In genomic region chr5:133679534-133679933, GRCh38 we compare ENCODE assay signal across 30 cellular contexts.
"Had no signal": no experiment of that assay in that cellular context is flagged by ENCODE, and none has a peak within 500 bp of the region (broad histone marks: within the 10 kb centered on the region; RNA-seq: fewer than 3 reads in every experiment).

No MANE protein-coding gene starts in this region.

- H3K36me3 ChIP-seq: adrenal gland, SJCRH30, WERI-Rb-1 had no signal

- H3K4me3 Mint-ChIP-seq: activated CD4-positive, alpha-beta T cell treated with anti-CD3 and anti-CD28 coated beads for 36 hours; activated CD8-positive, alpha-beta T cell treated with anti-CD3 and anti-CD28 coated beads for 36 hours; activated naive CD8-positive, alpha-beta T cell treated with anti-CD3 and anti-CD28 coated beads, Interleukin-2, amount 10 ng/mL, durations not matched to agents 7 days and 5 days; activated T-cell treated with anti-CD3 and anti-CD28 coated beads, Interleukin-2, amount 50 U/mL, for 72 hours had no signal

- ATAC-seq: activated CD4-positive, alpha-beta T cell treated with anti-CD3 and anti-CD28 coated beads for 36 hours; activated CD8-positive, alpha-beta T cell treated with anti-CD3 and anti-CD28 coated beads for 36 hours; activated T-cell treated with anti-CD3 and anti-CD28 coated beads, Interleukin-2, amount 50 U/mL, for 72 hours; Panc1 had no signal

- H3K27ac ChIP-seq: adrenal gland, SJCRH30, WERI-Rb-1 had no signal

- H3K4me2 ChIP-seq: SK-N-SH had no signal

- H3K4me1 Mint-ChIP-seq: activated CD4-positive, alpha-beta T cell treated with anti-CD3 and anti-CD28 coated beads for 36 hours had no signal

- H3K36me3 Mint-ChIP-seq: activated naive CD8-positive, alpha-beta T cell treated with anti-CD3 and anti-CD28 coated beads, Interleukin-2, amount 10 ng/mL, durations not matched to agents 7 days and 5 days had no signal

- H3K9ac ChIP-seq: SK-N-SH had no signal

- H3K9me3 Mint-ChIP-seq: activated CD8-positive, alpha-beta T cell treated with anti-CD3 and anti-CD28 coated beads for 36 hours; activated naive CD8-positive, alpha-beta T cell treated with anti-CD3 and anti-CD28 coated beads, Interleukin-2, amount 10 ng/mL, durations not matched to agents 7 days and 5 days; activated T-cell treated with anti-CD3 and anti-CD28 coated beads, Interleukin-2, amount 50 U/mL, for 72 hours; activated T-helper 2 cell treated with anti-CD3 and anti-CD28 coated beads, Interferon-gamma antibody, Interleukin-2, Interleukin-4, amounts not matched to agents 10 μg/mL and 5 μg/mL and 100 μg/mL, durations not matched to agents 14 hours and 24 hours and 36 hours had no signal

- H3K9me3 ChIP-seq: adrenal gland, SJCRH30, SK-N-SH had no signal

- H3K27ac Mint-ChIP-seq: activated CD4-positive, alpha-beta T cell treated with anti-CD3 and anti-CD28 coated beads for 36 hours; activated CD8-positive, alpha-beta T cell treated with anti-CD3 and anti-CD28 coated beads for 36 hours; activated naive CD8-positive, alpha-beta T cell treated with anti-CD3 and anti-CD28 coated beads, Interleukin-2, amount 10 ng/mL, durations not matched to agents 7 days and 5 days; activated T-cell treated with anti-CD3 and anti-CD28 coated beads, Interleukin-2, amount 50 U/mL, for 72 hours; activated T-helper 2 cell treated with anti-CD3 and anti-CD28 coated beads, Interferon-gamma antibody, Interleukin-2, Interleukin-4, amounts not matched to agents 10 μg/mL and 5 μg/mL and 100 μg/mL, durations not matched to agents 14 hours and 24 hours and 36 hours had no signal

- H3K27me3 ChIP-seq: adrenal gland, SJCRH30 had no signal

- H3K4me3 ChIP-seq: adrenal gland, SJCRH30 had no signal

- DNase-seq: activated CD4-positive, alpha-beta T cell treated with anti-CD3 and anti-CD28 coated beads for 36 hours; activated CD4-positive, alpha-beta T cell treated with anti-CD3 and anti-CD28 coated beads, Interleukin-2, amount 50 U/mL, for 1 hour; activated CD8-positive, alpha-beta T cell treated with anti-CD3 and anti-CD28 coated beads for 36 hours; activated gamma-delta T cell treated with Interleukin-2 at 50 U/mL for 16 hours; activated naive CD4-positive, alpha-beta T cell treated with anti-CD3 and anti-CD28 coated beads, Interleukin-2, amount 50 U/mL, for 16 hours; activated naive CD8-positive, alpha-beta T cell treated with anti-CD3 and anti-CD28 coated beads, Interleukin-2, amount 10 ng/mL, durations not matched to agents 7 days and 5 days; activated T-cell treated with anti-CD3 and anti-CD28 coated beads for 4 hours; activated T-cell treated with anti-CD3 and anti-CD28 coated beads, Interleukin-2, amount 50 U/mL, for 72 hours; anterior cingulate cortex; caudate nucleus; Kasumi-1; KBM-7; NCI-H1048; NCI-H146; NCI-H1930; NCI-H2171; NCI-H2227 treated with DMSO at 0.1 percent for 48 hours; NCI-H446 treated with DMSO at 0.1 percent for 48 hours; NCI-H526; NK-92 treated with Interleukin-12 subunit alpha and Interleukin-12 subunit beta, amount 100 ng/mL, for 24 hours; OCI-M1; Right ventricle myocardium superior; RPMI8226; SJCRH30; SK-N-SH; T-helper 1 cell; WERI-Rb-1 had no signal

- H3K4me1 ChIP-seq: adrenal gland had no signal
